9 cellular contexts compared by ENCODE assay signal in the genomic region with DNA sequence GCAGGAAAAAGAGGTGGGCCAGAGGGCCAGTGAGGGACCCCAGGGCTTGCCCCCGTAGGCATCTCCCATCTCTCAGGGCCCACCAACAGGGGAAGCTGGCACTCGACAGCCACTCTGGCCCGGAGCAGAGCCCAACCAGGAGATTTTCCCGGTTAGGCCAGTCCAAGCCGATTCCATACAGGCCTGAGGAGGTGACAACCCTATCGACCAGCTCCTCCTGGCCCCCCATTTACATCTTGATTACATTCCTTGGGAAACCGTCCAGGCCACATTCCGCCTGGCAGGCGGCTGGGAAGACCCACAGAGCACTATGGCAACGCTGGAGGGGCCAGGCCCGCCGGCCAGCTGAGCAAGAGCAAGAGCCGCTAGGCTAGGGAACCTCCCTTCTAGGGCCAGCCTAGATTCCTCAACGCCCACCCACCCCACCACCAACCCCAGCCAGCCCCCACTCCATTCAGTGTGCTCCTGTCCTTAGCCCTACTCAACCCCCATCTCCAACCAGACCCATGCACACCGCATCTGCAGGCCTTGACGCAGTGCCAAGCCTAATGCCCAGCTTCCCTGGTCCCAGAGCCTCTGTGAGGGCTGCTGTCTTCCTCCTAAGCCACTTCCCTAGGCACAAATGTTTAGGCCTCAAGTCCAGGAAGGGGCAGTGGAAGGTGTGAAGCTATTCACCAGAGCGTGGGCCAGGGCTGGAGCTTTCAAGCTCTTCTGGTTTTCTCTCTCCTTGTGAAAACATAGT.
DNase-seq lines count a peak whose midpoint lies in the region; ATAC-seq and TF ChIP-seq lines count a peak whose summit lies in the region.
"Had no signal": no experiment of that assay in that cellular context is flagged by ENCODE, and none has a peak within 500 bp of the region (broad histone marks: within the 10 kb centered on the region; RNA-seq: fewer than 3 reads in every experiment).

No MANE protein-coding gene starts in this region.

- H3K27me3 Mint-ChIP-seq in CD14-positive monocyte (ENCODE audit: low read depth in 3 of 3), result peaks cover 0 to 6% (median 1%) of the 10 kb centered on the region in 3 donors

- H3K4me3 ChIP-seq in heart left ventricle (no peak overlapping the region), psoas muscle (no peak overlapping the region)

- DNase-seq in EL, result peak; percentile 79
- DNase-seq in SW480 (ENCODE audit: low spot score), result peak; percentile 9
- peak; percentile 41 to 63 (median 48) for DNase-seq in heart left ventricle
- DNase-seq in psoas muscle, result peak in 1 of 2 donors; percentile 65
- no peak for DNase-seq in CD14-positive monocyte (ENCODE audit: low spot score)

- no peak for TF ChIP-seq POLR2A in heart left ventricle (IDR thresholded peaks at IDR 0.05)

- no peak for TF ChIP-seq CTCF in heart left ventricle (IDR thresholded peaks at IDR 0.05)
- TF ChIP-seq CTCF in psoas muscle (IDR thresholded peaks at IDR 0.05), result no peak
- no peak for TF ChIP-seq CTCF in CD14-positive monocyte (IDR thresholded peaks at IDR 0.05)

- no peak overlapping the region for H3K4me3 Mint-ChIP-seq in CD14-positive monocyte

- ATAC-seq in heart left ventricle, result peak; percentile 72 to 87 (median 80)
- ATAC-seq in psoas muscle, result peak in 3 of 4 donors; percentile 36 to 54 (median 43)
- no peak for ATAC-seq in HG03039 (IDR thresholded peaks at IDR 0.05; ENCODE audit: unreplicated experiment)
- ATAC-seq in HG02571 (IDR thresholded peaks at IDR 0.05; ENCODE audit: unreplicated experiment), result no peak
- ATAC-seq in GM18868 (IDR thresholded peaks at IDR 0.05; ENCODE audit: unreplicated experiment), result no peak

- H3K4me1 ChIP-seq in heart left ventricle (peaks cover 0 to 34% (median 12%) of the 10 kb centered on the region in 12 donors), psoas muscle (no peaks in the 10 kb centered on the region)

- H3K27me3 ChIP-seq in heart left ventricle, result peaks cover 0 to 11% (median 0%) of the 10 kb centered on the region in 9 donors
- peaks cover 0 to 23% (median 0%) of the 10 kb centered on the region in 3 donors for H3K27me3 ChIP-seq in psoas muscle (ENCODE audit: insufficient read depth in 3 of 3, low read length in 2 of 3)

- peaks cover 0 to 5% (median 2%) of the 10 kb centered on the region in 7 donors for H3K9me3 Mint-ChIP-seq in CD14-positive monocyte
- H3K9me3 Mint-ChIP-seq: activated T-helper 2 cell treated with anti-CD3 and anti-CD28 coated beads, Interferon-gamma antibody, Interleukin-2, Interleukin-4, amounts not matched to agents 10 μg/mL and 5 μg/mL and 100 μg/mL, durations not matched to agents 14 hours and 24 hours and 36 hours had no signal

- peaks cover 14% of the 10 kb centered on the region for H3K4me1 Mint-ChIP-seq in CD14-positive monocyte

- peak overlapping the region in 2 of 7 donors; percentile 40 to 79 for H3K27ac Mint-ChIP-seq in CD14-positive monocyte
- H3K27ac Mint-ChIP-seq: activated T-helper 2 cell treated with anti-CD3 and anti-CD28 coated beads, Interferon-gamma antibody, Interleukin-2, Interleukin-4, amounts not matched to agents 10 μg/mL and 5 μg/mL and 100 μg/mL, durations not matched to agents 14 hours and 24 hours and 36 hours had no signal

- H3K27ac ChIP-seq in heart left ventricle, result peak overlapping the region in 7 of 12 donors; percentile 20 to 57 (median 33)
- no peak overlapping the region for H3K27ac ChIP-seq in psoas muscle

- WGBS in heart left ventricle, 4 donors, result 23 to 43% (median 31%) methylated on average over 10 to 17 of the region's 17 CpGs
- WGBS in psoas muscle, 3 donors, result 42 to 47% (median 46%) methylated on average over 15 to 17 of the region's 17 CpGs

- H3K36me3 ChIP-seq in heart left ventricle (no peaks in the 10 kb centered on the region), psoas muscle (ENCODE audit: insufficient read depth in 1 of 2, low read depth in 1 of 2) (no peaks in the 10 kb centered on the region)

- intact Hi-C loops in heart left ventricle (cut with DNase I) (loop anchor here in 7 of 10 donors (5.0 to 10.0 kb wide), 5 partner anchors 45 to 155 kb away; no protein-coding TSS in a partner anchor), psoas muscle (cut with DNase I) (loop anchor here (5.0 kb wide), 2 partner anchors 43 to 48 kb away; no protein-coding TSS in a partner anchor), CD14-positive monocyte (cut with micrococcal nuclease) (no loop called here)

- no peaks in the 10 kb centered on the region for H3K36me3 Mint-ChIP-seq in CD14-positive monocyte

- H3K9me3 ChIP-seq in heart left ventricle, result no peaks in the 10 kb centered on the region
- H3K9me3 ChIP-seq in psoas muscle, result no peaks in the 10 kb centered on the region

Comparison
In these comparisons a context has a peak if more than half of its experiments do, and no peak if none do; other contexts are left out.
1. ATAC-seq: peak in heart left ventricle (4 of 4) and psoas muscle (3 of 4); none in HG03039 (single experiment), HG02571 (single experiment) and GM18868 (single experiment).
2. intact Hi-C loops: an anchor here in heart left ventricle (5.0 to 10.0 kb wide) and psoas muscle (5.0 kb wide); none called in CD14-positive monocyte.